In the genomic region with DNA sequence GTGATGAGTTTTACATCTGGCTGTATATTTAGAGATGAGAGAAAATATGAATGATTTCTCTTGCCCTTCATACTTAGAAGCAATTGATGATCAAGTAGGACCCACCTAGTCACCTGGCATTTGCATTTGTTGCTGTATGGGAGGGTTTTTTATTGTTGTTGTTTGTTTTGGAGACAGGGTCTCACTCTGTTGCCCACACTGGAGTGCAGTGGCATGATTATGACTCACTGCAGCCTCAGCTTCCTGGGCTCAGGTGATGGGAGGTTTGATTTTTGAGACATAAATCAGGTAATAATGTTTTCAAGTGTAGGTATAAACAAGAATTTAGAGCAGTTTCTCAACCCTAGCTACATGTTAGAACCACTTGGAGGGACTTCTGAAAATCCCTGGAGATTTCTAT, we compare ENCODE assay signal across 18 cellular contexts.
DNase-seq lines count a peak whose midpoint lies in the region; ATAC-seq, FAIRE-seq and TF ChIP-seq lines count a peak whose summit lies in the region.
"Had no signal": no experiment of that assay in that cellular context is flagged by ENCODE, and none has a peak within 500 bp of the region (broad histone marks: within the 10 kb centered on the region; RNA-seq: fewer than 3 reads in every experiment).

No MANE protein-coding gene starts in this region.

- peak overlapping the region; percentile 70; the same call in 2 of the 3 replicates for H3K4me2 ChIP-seq in A549

- no peak for FAIRE-seq in A549 (lab: Jason Lieb, UNC)
- FAIRE-seq: G401.6 had no signal

- TF ChIP-seq EP300 in A549 (IDR thresholded peaks at IDR 0.05) = no peak

- no peak for TF ChIP-seq RAD21 in A549 (conservative IDR thresholded peaks at IDR 0.05 in 1 of 2, IDR thresholded peaks at IDR 0.05 in 1 of 2)

- no peak overlapping the region for H3K4me3 ChIP-seq in A549
- H3K4me3 ChIP-seq: body of pancreas, HAP-1 had no signal

- DNase-seq in A549 (ENCODE audit: low read depth in 1 of 2, low spot score in 1 of 2) (no peak), activated B cell treated with CpG ODN at 0.5 μM for 24 hours (no peak), immature natural killer cell (peak in 1 of 3 donors; percentile 33), HUDEP-2 (lab: John Stamatoyannopoulos, UW; ENCODE audit: unreplicated experiment in 76 of 76) (no peak), EL (no peak), UCSD-AML1 (lab: John Stamatoyannopoulos, UW; ENCODE audit: unreplicated experiment) (no peak)
- peak in 4 of 10 experiments; percentile 17 to 50 (median 25) for DNase-seq in CD4-positive, alpha-beta T cell
- DNase-seq: body of pancreas; effector CD8-positive, alpha-beta T cell; glutamatergic neuron; NCI-H1092 treated with DMSO at 0.1 percent for 48 hours; NCI-H226; OCI-M1 had no signal

- ATAC-seq in A549 (no peak), activated B cell treated with CpG ODN at 0.5 μM for 24 hours (ENCODE audit: low read depth) (no peak), HG02623 (IDR thresholded peaks at IDR 0.05; ENCODE audit: unreplicated experiment) (no peak)
- ATAC-seq in CD4-positive, alpha-beta T cell (ENCODE audit: poor library complexity) = peak; percentile 25
- ATAC-seq: body of pancreas had no signal

- peak overlapping the region; percentile 86 for H3K27ac Mint-ChIP-seq in CD4-positive, alpha-beta T cell
- H3K27ac Mint-ChIP-seq in activated B cell treated with CpG ODN at 0.5 μM for 24 hours = peak overlapping the region; percentile 71
- H3K27ac Mint-ChIP-seq in immature natural killer cell = peak overlapping the region; percentile 7 to 82 (median 30)

- no peak for TF ChIP-seq POLR2A in A549 (IDR thresholded peaks at IDR 0.05; ENCODE audit: low read length)

- H3K27ac ChIP-seq in A549 = peak overlapping the region; percentile 5 to 87; a peak in 3 of 6 replicates
- peak overlapping the region; percentile 68 for H3K27ac ChIP-seq in CD4-positive, alpha-beta T cell (ENCODE audit: low read depth, low read length)
- H3K27ac ChIP-seq: body of pancreas had no signal

- H3K9me3 Mint-ChIP-seq in CD4-positive, alpha-beta T cell = no peaks in the 10 kb centered on the region
- H3K9me3 Mint-ChIP-seq in activated B cell treated with CpG ODN at 0.5 μM for 24 hours (no peaks in the 10 kb centered on the region), immature natural killer cell (no peaks in the 10 kb centered on the region)
- H3K9me3 Mint-ChIP-seq: neural crest cell had no signal

- POLR2A ChIA-PET in A549 (lab: Yijun Ruan, JAX) (no interaction called here), activated B cell treated with CpG ODN at 0.5 μM for 24 hours (lab: Charles Lee) (interaction anchor here (1.5 kb wide), 1 partner anchor 196 kb away, joined by 3 read pairs; no protein-coding TSS in a partner anchor)
- POLR2A ChIA-PET in CD4-positive, alpha-beta T cell (lab: Charles Lee) = interaction anchor here (0.7 to 2.0 kb wide), 5 partner anchors 16 to 196 kb away, joined by 3 to 11 read pairs (median 3); partner anchors contain the start of gene TNRC6B

- intact Hi-C loops in CD4-positive, alpha-beta T cell (cut with DNase I, micrococcal nuclease) = loop anchor here in 1 of 2 experiments (1.0 to 5.0 kb wide), 4 partner anchors 24 to 183 kb away; no protein-coding TSS in a partner anchor
- intact Hi-C loops in activated B cell treated with CpG ODN at 0.5 μM for 24 hours (cut with micrococcal nuclease) = no loop called here

- H3K4me1 ChIP-seq in A549 = peaks cover 43% of the 10 kb centered on the region

- H3K27me3 ChIP-seq in CD4-positive, alpha-beta T cell (ENCODE audit: control insufficient read depth, insufficient read depth, low read length) = no peaks in the 10 kb centered on the region
- H3K27me3 ChIP-seq: body of pancreas had no signal

- peak overlapping the region; percentile 12 for H3K4me3 Mint-ChIP-seq in CD4-positive, alpha-beta T cell
- H3K4me3 Mint-ChIP-seq in activated B cell treated with CpG ODN at 0.5 μM for 24 hours = no peak overlapping the region
- H3K4me3 Mint-ChIP-seq in immature natural killer cell = peak overlapping the region in 4 of 5 donors; percentile 6 to 67 (median 30)
- H3K4me3 Mint-ChIP-seq: CD14-positive monocyte had no signal

- CTCF ChIA-PET in A549 (lab: Yijun Ruan, JAX) = interaction anchor here (1.9 kb wide), 1 partner anchor 706 kb away, joined by 6 read pairs; no protein-coding TSS in a partner anchor
- CTCF ChIA-PET in CD4-positive, alpha-beta T cell (lab: Charles Lee) = interaction anchor here (0.5 to 2.9 kb wide), 8 partner anchors 15 to 196 kb away, joined by 3 to 13 read pairs (median 4); partner anchors contain the start of gene TNRC6B
- CTCF ChIA-PET in activated B cell treated with CpG ODN at 0.5 μM for 24 hours (lab: Charles Lee) = no interaction called here

- TF ChIP-seq CTCF in A549 (IDR thresholded peaks at IDR 0.05) (no peak), activated B cell treated with CpG ODN at 0.5 μM for 24 hours (IDR thresholded peaks at IDR 0.05) (no peak)
- no peak for TF ChIP-seq CTCF in CD4-positive, alpha-beta T cell (IDR thresholded peaks at IDR 0.05)

- H3K27me3 Mint-ChIP-seq in CD4-positive, alpha-beta T cell = no peaks in the 10 kb centered on the region
- H3K27me3 Mint-ChIP-seq in activated B cell treated with CpG ODN at 0.5 μM for 24 hours = no peaks in the 10 kb centered on the region
- peaks cover 0 to 6% (median 2%) of the 10 kb centered on the region in 3 donors for H3K27me3 Mint-ChIP-seq in immature natural killer cell (ENCODE audit: low read depth in 3 of 3)

- peaks cover 25% of the 10 kb centered on the region for H3K36me3 Mint-ChIP-seq in CD4-positive, alpha-beta T cell (ENCODE audit: low read depth)
- peaks cover 33% of the 10 kb centered on the region for H3K36me3 Mint-ChIP-seq in activated B cell treated with CpG ODN at 0.5 μM for 24 hours (ENCODE audit: low read depth)
- H3K36me3 Mint-ChIP-seq in immature natural killer cell = peaks cover 0 to 8% (median 4%) of the 10 kb centered on the region in 3 donors

- H3K9me3 ChIP-seq in A549 = no peaks in the 10 kb centered on the region
- no peaks in the 10 kb centered on the region for H3K9me3 ChIP-seq in CD4-positive, alpha-beta T cell (ENCODE audit: control insufficient read depth, low read length)
- H3K9me3 ChIP-seq: body of pancreas, HAP-1 had no signal

- H3K4me1 Mint-ChIP-seq in CD4-positive, alpha-beta T cell (ENCODE audit: low read depth) = peaks cover 94% of the 10 kb centered on the region
- H3K4me1 Mint-ChIP-seq in activated B cell treated with CpG ODN at 0.5 μM for 24 hours (peaks cover 75% of the 10 kb centered on the region), immature natural killer cell (peaks cover 86 to 96% of the 10 kb centered on the region in 2 donors)

TF ChIP-seq in A549, 52 proteins besides CTCF, POLR2A, EP300 and RAD21 (continues in another document):
- TF ChIP-seq HOXB5 (CRISPR knock-in tag; IDR thresholded peaks at IDR 0.05) (no peak), FOSB (CRISPR knock-in tag; IDR thresholded peaks at IDR 0.05) (no peak), CBX2 (IDR thresholded peaks at IDR 0.05; ENCODE audit: borderline replicate concordance, low read depth) (no peak), EHMT2 (IDR thresholded peaks at IDR 0.05; ENCODE audit: low read depth) (no peak), CHD4 (IDR thresholded peaks at IDR 0.05; ENCODE audit: borderline replicate concordance) (no peak), RARB (CRISPR knock-in tag; IDR thresholded peaks at IDR 0.05) (no peak), MAFK (IDR thresholded peaks at IDR 0.05; ENCODE audit: partially characterized antibody) (no peak), HOXA7 (CRISPR knock-in tag; IDR thresholded peaks at IDR 0.05) (no peak), MAX (IDR thresholded peaks at IDR 0.05) (no peak), NPAS2 (CRISPR knock-in tag; IDR thresholded peaks at IDR 0.05; ENCODE audit: borderline replicate concordance) (no peak), RFX5 (IDR thresholded peaks at IDR 0.05) (no peak), FOSL2 (IDR thresholded peaks at IDR 0.05) (no peak), FOSL2 (CRISPR knock-in tag; IDR thresholded peaks at IDR 0.05) (no peak), KDM1A (IDR thresholded peaks at IDR 0.05; ENCODE audit: low read depth) (no peak)
- TF ChIP-seq, protein P1, sequence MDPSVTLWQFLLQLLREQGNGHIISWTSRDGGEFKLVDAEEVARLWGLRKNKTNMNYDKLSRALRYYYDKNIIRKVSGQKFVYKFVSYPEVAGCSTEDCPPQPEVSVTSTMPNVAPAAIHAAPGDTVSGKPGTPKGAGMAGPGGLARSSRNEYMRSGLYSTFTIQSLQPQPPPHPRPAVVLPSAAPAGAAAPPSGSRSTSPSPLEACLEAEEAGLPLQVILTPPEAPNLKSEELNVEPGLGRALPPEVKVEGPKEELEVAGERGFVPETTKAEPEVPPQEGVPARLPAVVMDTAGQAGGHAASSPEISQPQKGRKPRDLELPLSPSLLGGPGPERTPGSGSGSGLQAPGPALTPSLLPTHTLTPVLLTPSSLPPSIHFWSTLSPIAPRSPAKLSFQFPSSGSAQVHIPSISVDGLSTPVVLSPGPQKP (IDR thresholded peaks at IDR 0.05; ENCODE audit: low read depth, low read length) = no peak
- TF ChIP-seq, protein P2, sequence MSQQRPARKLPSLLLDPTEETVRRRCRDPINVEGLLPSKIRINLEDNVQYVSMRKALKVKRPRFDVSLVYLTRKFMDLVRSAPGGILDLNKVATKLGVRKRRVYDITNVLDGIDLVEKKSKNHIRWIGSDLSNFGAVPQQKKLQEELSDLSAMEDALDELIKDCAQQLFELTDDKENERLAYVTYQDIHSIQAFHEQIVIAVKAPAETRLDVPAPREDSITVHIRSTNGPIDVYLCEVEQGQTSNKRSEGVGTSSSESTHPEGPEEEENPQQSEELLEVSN (IDR thresholded peaks at IDR 0.05; ENCODE audit: borderline replicate concordance, low read depth) = no peak
- TF ChIP-seq, protein P3, sequence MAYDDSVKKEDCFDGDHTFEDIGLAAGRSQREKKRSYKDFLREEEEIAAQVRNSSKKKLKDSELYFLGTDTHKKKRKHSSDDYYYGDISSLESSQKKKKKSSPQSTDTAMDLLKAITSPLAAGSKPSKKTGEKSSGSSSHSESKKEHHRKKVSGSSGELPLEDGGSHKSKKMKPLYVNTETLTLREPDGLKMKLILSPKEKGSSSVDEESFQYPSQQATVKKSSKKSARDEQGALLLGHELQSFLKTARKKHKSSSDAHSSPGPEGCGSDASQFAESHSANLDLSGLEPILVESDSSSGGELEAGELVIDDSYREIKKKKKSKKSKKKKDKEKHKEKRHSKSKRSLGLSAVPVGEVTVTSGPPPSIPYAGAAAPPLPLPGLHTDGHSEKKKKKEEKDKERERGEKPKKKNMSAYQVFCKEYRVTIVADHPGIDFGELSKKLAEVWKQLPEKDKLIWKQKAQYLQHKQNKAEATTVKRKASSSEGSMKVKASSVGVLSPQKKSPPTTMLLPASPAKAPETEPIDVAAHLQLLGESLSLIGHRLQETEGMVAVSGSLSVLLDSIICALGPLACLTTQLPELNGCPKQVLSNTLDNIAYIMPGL (CRISPR knock-in tag; IDR thresholded peaks at IDR 0.05; ENCODE audit: borderline replicate concordance) = no peak

Comparison
In these comparisons a context has a peak if more than half of its experiments do, and no peak if none do; other contexts are left out.
1. H3K27ac Mint-ChIP-seq: peak in every context shown above with its lines; median percentile 86 in CD4-positive, alpha-beta T cell; 71 in activated B cell treated with CpG ODN at 0.5 μM for 24 hours; 30 in immature natural killer cell.